In genomic region chr7:33832326-33832725, GRCh38 we compare ENCODE assay signal across 26 cellular contexts.
DNase-seq lines count a peak whose midpoint lies in the region; ATAC-seq and TF ChIP-seq lines count a peak whose summit lies in the region.
"Had no signal": no experiment of that assay in that cellular context is flagged by ENCODE, and none has a peak within 500 bp of the region (broad histone marks: within the 10 kb centered on the region; RNA-seq: fewer than 3 reads in every experiment).

No MANE protein-coding gene starts in this region.

- no peak overlapping the region for H2BK20ac ChIP-seq in H9 (ENCODE audit: low read depth, low read length, poor library complexity, severe bottlenecking)

- H3K27me3 Mint-ChIP-seq in H9 (ENCODE audit: low read depth): no peaks in the 10 kb centered on the region; the same call in none of the 2 replicates
- H3K27me3 Mint-ChIP-seq: activated naive CD4-positive, alpha-beta T cell treated with anti-CD3 and anti-CD28 coated beads, Interleukin-2, amount 10 ng/mL, durations not matched to agents 7 days and 5 days; CD4-positive, alpha-beta T cell had no signal

- no peak overlapping the region for H4K5ac ChIP-seq in H9 (ENCODE audit: insufficient read length, low read depth, low read length)

- H3K4me2 ChIP-seq in hepatocyte (peak overlapping the region; percentile 4), skeletal muscle satellite cell (ENCODE audit: low read length) (peak overlapping the region; percentile 51), H9 (ENCODE audit: insufficient read depth, insufficient read length, low read length) (no peak overlapping the region)

- H3K4me1 Mint-ChIP-seq in H9: no peaks in the 10 kb centered on the region; a peak in 1 of 4 replicates
- H3K4me1 Mint-ChIP-seq: activated naive CD4-positive, alpha-beta T cell treated with anti-CD3 and anti-CD28 coated beads, Interleukin-2, amount 10 ng/mL, durations not matched to agents 7 days and 5 days had no signal

- H3K9me2 ChIP-seq in hepatocyte (replicated peaks; ENCODE audit: insufficient read depth): no peaks in the 10 kb centered on the region

- DNase-seq in DMS53 (lab: John Stamatoyannopoulos, UW) (peak; percentile 40), DMS53 treated with DMSO at 0.1 percent for 48 hours (lab: John Stamatoyannopoulos, UW; ENCODE audit: unreplicated experiment) (no peak), RWPE2 (ENCODE audit: low spot score) (no peak), hepatocyte (ENCODE audit: low spot score) (no peak), NCI-H2171 (lab: John Stamatoyannopoulos, UW) (no peak), H9 (no peak), vagina (ENCODE audit: extremely low spot score in 2 of 2) (no peak)
- DNase-seq: activated CD4-positive, alpha-beta T cell treated with anti-CD3 and anti-CD28 coated beads, Interleukin-2, amount 50 U/mL, for 48 hours; activated naive CD4-positive, alpha-beta T cell treated with anti-CD3 and anti-CD28 coated beads, Interleukin-2, amount 10 ng/mL, durations not matched to agents 7 days and 5 days; CD4-positive, alpha-beta T cell; DMS 273 treated with DMSO at 0.1 percent for 48 hours; effector memory CD4-positive, alpha-beta T cell; H7; NCI-H1694; NCI-H526 treated with DMSO at 0.1 percent for 48 hours; Peyer's patch; stimulated activated naive CD8-positive, alpha-beta T cell treated with anti-CD3 and anti-CD28 coated beads, Interleukin-15, Interleukin-2, amounts not matched to agents 100 U/mL and 50 U/mL, for 24 hours; T-helper 1 cell had no signal

- H4K20me1 ChIP-seq in hepatocyte (ENCODE audit: insufficient read depth, poor library complexity, severe bottlenecking) (no peaks in the 10 kb centered on the region), H9 (ENCODE audit: control insufficient read depth, insufficient read depth, insufficient read length) (no peaks in the 10 kb centered on the region)

- no peaks in the 10 kb centered on the region for H3K9me3 ChIP-seq in RWPE2 (ENCODE audit: severe bottlenecking)
- H3K9me3 ChIP-seq in hepatocyte (ENCODE audit: low read depth): no peaks in the 10 kb centered on the region
- H3K9me3 ChIP-seq in skeletal muscle satellite cell (replicated peaks; ENCODE audit: low read length): no peaks in the 10 kb centered on the region
- H3K9me3 ChIP-seq in H9 (ENCODE audit: control insufficient read depth, low read depth, low read length): no peaks in the 10 kb centered on the region
- H3K9me3 ChIP-seq in vagina: no peaks in the 10 kb centered on the region
- H3K9me3 ChIP-seq: Peyer's patch, SJSA1, thoracic aorta had no signal

- no peak overlapping the region for H2BK5ac ChIP-seq in H9 (ENCODE audit: insufficient read length, low read length)

- H3K4ac ChIP-seq in H9 (ENCODE audit: low read depth, low read length): no peak overlapping the region

- H3K27ac ChIP-seq in RWPE2 (ENCODE audit: poor library complexity, severe bottlenecking): peak overlapping the region; percentile 10
- H3K27ac ChIP-seq in hepatocyte: no peak overlapping the region
- no peak overlapping the region for H3K27ac ChIP-seq in H9 (ENCODE audit: insufficient read length, low read depth, low read length)
- no peak overlapping the region for H3K27ac ChIP-seq in vagina
- H3K27ac ChIP-seq: 22Rv1, parathyroid adenoma, SJSA1, thoracic aorta had no signal

- peaks cover 0 to 6% (median 0%) of the 10 kb centered on the region in 3 experiments; a peak in 1 of 7 replicates for H3K36me3 Mint-ChIP-seq in H9 (ENCODE audit: insufficient read depth in 1 of 3, low read depth in 3 of 3)
- H3K36me3 Mint-ChIP-seq: activated naive CD4-positive, alpha-beta T cell treated with anti-CD3 and anti-CD28 coated beads, Interleukin-2, amount 10 ng/mL, durations not matched to agents 7 days and 5 days had no signal

- H3K27me3 ChIP-seq in RWPE2 (ENCODE audit: insufficient read depth, poor library complexity, severe bottlenecking) (no peaks in the 10 kb centered on the region), hepatocyte (peaks cover 20% of the 10 kb centered on the region), skeletal muscle satellite cell (ENCODE audit: control insufficient read depth, insufficient read depth, low read length) (no peaks in the 10 kb centered on the region), H9 (ENCODE audit: insufficient read depth, low read length) (no peaks in the 10 kb centered on the region), vagina (no peaks in the 10 kb centered on the region)
- H3K27me3 ChIP-seq: Peyer's patch, SJSA1 had no signal

- H3K4me1 ChIP-seq in RWPE2 (ENCODE audit: insufficient read depth, poor library complexity, severe bottlenecking) (peaks cover 9% of the 10 kb centered on the region), hepatocyte (ENCODE audit: insufficient read depth) (peaks cover 9% of the 10 kb centered on the region), skeletal muscle satellite cell (ENCODE audit: control insufficient read depth, insufficient read depth, low read length) (peaks cover 18% of the 10 kb centered on the region), H9 (ENCODE audit: insufficient read depth, low read length) (no peaks in the 10 kb centered on the region), vagina (peaks cover 9% of the 10 kb centered on the region)
- H3K4me1 ChIP-seq: Peyer's patch, SJSA1 had no signal

- no peak overlapping the region for H3K23ac ChIP-seq in H9 (ENCODE audit: insufficient read length, low read depth, low read length)

- H3K4me3 ChIP-seq in RWPE2 (ENCODE audit: severe bottlenecking): no peak overlapping the region
- no peak overlapping the region for H3K4me3 ChIP-seq in hepatocyte
- peak overlapping the region; percentile 3 for H3K4me3 ChIP-seq in skeletal muscle satellite cell (ENCODE audit: low read length)
- no peak overlapping the region for H3K4me3 ChIP-seq in vagina
- H3K4me3 ChIP-seq: lung, Peyer's patch, SJSA1, thoracic aorta had no signal

- 23% methylated on average over 6 of the region's 6 CpGs for WGBS in hepatocyte (ENCODE audit: low lambda C conversion rate, missing lambda C conversion rate)
- WGBS in H9 (ENCODE audit: extremely low coverage, insufficient read length, low lambda C conversion rate): no CpG with 5 or more reads among the region's 6 CpGs

- no peak overlapping the region for H2BK15ac ChIP-seq in H9 (ENCODE audit: low read depth, low read length)

- H2AFZ ChIP-seq in hepatocyte (no peak overlapping the region), H9 (ENCODE audit: low read length) (no peak overlapping the region)
- H2AFZ ChIP-seq: parathyroid adenoma had no signal

- no peak overlapping the region for H3K27ac Mint-ChIP-seq in H9
- H3K27ac Mint-ChIP-seq: activated naive CD4-positive, alpha-beta T cell treated with anti-CD3 and anti-CD28 coated beads, Interleukin-2, amount 10 ng/mL, durations not matched to agents 7 days and 5 days; activated T-helper 1 cell treated with anti-CD3 and anti-CD28 coated beads, Interleukin-12 subunit alpha, Interleukin-12 subunit beta, Interleukin-2, Interleukin-4 antibody, amounts not matched to agents 30 ng/mL and 10 ng/mL and 1 ng/mL, durations not matched to agents 14 hours and 24 hours and 36 hours; CD4-positive, alpha-beta T cell had no signal

- TF ChIP-seq CTCF in RWPE2 (IDR thresholded peaks at IDR 0.05; ENCODE audit: poor library complexity, severe bottlenecking): no peak
- TF ChIP-seq CTCF in hepatocyte (IDR thresholded peaks at IDR 0.05; ENCODE audit: poor library complexity): no peak
- no peak for TF ChIP-seq CTCF in H9 (conservative IDR thresholded peaks at IDR 0.05)
- no peak for TF ChIP-seq CTCF in vagina (IDR thresholded peaks at IDR 0.05)

- H3K23me2 ChIP-seq in H9 (ENCODE audit: insufficient read length, low read depth, low read length, poor library complexity, severe bottlenecking): no peaks in the 10 kb centered on the region

- no peak overlapping the region for H2BK120ac ChIP-seq in H9 (ENCODE audit: low read depth, low read length, poor library complexity, severe bottlenecking)

- H3K14ac ChIP-seq in H9 (ENCODE audit: insufficient read depth, low read length): no peak overlapping the region

- H3K79me2 ChIP-seq in hepatocyte (no peaks in the 10 kb centered on the region), H9 (ENCODE audit: insufficient read depth, low read length) (no peaks in the 10 kb centered on the region)
- H3K79me2 ChIP-seq: parathyroid adenoma had no signal

- H3K9me3 Mint-ChIP-seq in H9: peaks cover 4 to 5% of the 10 kb centered on the region in 2 experiments; a peak in 3 of 5 replicates

- H3K36me3 ChIP-seq in RWPE2 (ENCODE audit: low read depth) (no peaks in the 10 kb centered on the region), hepatocyte (replicated peaks; ENCODE audit: insufficient read depth, low read depth) (no peaks in the 10 kb centered on the region), skeletal muscle satellite cell (ENCODE audit: insufficient read depth, low read length) (no peaks in the 10 kb centered on the region), vagina (no peaks in the 10 kb centered on the region)
- H3K36me3 ChIP-seq: Peyer's patch, SJSA1, thoracic aorta had no signal

- no peak overlapping the region for H3K18ac ChIP-seq in H9 (ENCODE audit: insufficient read length, low read depth, low read length)

- no peak overlapping the region for H3K56ac ChIP-seq in H9 (ENCODE audit: insufficient read length, low read depth, low read length)

- H3K4me3 Mint-ChIP-seq in H9: no peak overlapping the region
- H3K4me3 Mint-ChIP-seq: activated naive CD4-positive, alpha-beta T cell treated with anti-CD3 and anti-CD28 coated beads, Interleukin-2, amount 10 ng/mL, durations not matched to agents 7 days and 5 days; activated T-helper 1 cell treated with anti-CD3 and anti-CD28 coated beads, Interleukin-12 subunit alpha, Interleukin-12 subunit beta, Interleukin-2, Interleukin-4 antibody, amounts not matched to agents 30 ng/mL and 10 ng/mL and 1 ng/mL, durations not matched to agents 14 hours and 24 hours and 36 hours; CD4-positive, alpha-beta T cell; neural crest cell had no signal

- intact Hi-C loops in vagina (cut with DNase I): no loop called here

- H4K91ac ChIP-seq in H9 (ENCODE audit: insufficient read length, low read depth, low read length): no peak overlapping the region

- no peak for TF ChIP-seq POLR2A in vagina (IDR thresholded peaks at IDR 0.05)

- H4K8ac ChIP-seq in H9 (replicated peaks; ENCODE audit: insufficient read length, low read depth, low read length): no peak overlapping the region

- H3K9ac ChIP-seq in skeletal muscle satellite cell (ENCODE audit: low read depth, low read length) (no peak overlapping the region), H9 (ENCODE audit: extremely low read depth, insufficient read length, low read length) (no peak overlapping the region)
- H3K9ac ChIP-seq: parathyroid adenoma had no signal

- no peak overlapping the region for H2AK5ac ChIP-seq in H9 (ENCODE audit: insufficient read length, low read length)

- no peak overlapping the region for H3T11ph ChIP-seq in H9 (ENCODE audit: low read length)

- no peak for ATAC-seq in RWPE2 (ENCODE audit: low read depth)
- ATAC-seq: stimulated activated naive CD8-positive, alpha-beta T cell treated with anti-CD3 and anti-CD28 coated beads, Interleukin-15, Interleukin-2, amounts not matched to agents 100 U/mL and 50 U/mL, for 24 hours had no signal

- no peak overlapping the region for H2BK12ac ChIP-seq in H9 (ENCODE audit: insufficient read length, low read depth, low read length)

- H3K79me1 ChIP-seq in H9 (ENCODE audit: insufficient read depth, low read depth, low read length, poor library complexity, severe bottlenecking): no peaks in the 10 kb centered on the region
